ENCODE assay signal across 11 cellular contexts in the genomic region with DNA sequence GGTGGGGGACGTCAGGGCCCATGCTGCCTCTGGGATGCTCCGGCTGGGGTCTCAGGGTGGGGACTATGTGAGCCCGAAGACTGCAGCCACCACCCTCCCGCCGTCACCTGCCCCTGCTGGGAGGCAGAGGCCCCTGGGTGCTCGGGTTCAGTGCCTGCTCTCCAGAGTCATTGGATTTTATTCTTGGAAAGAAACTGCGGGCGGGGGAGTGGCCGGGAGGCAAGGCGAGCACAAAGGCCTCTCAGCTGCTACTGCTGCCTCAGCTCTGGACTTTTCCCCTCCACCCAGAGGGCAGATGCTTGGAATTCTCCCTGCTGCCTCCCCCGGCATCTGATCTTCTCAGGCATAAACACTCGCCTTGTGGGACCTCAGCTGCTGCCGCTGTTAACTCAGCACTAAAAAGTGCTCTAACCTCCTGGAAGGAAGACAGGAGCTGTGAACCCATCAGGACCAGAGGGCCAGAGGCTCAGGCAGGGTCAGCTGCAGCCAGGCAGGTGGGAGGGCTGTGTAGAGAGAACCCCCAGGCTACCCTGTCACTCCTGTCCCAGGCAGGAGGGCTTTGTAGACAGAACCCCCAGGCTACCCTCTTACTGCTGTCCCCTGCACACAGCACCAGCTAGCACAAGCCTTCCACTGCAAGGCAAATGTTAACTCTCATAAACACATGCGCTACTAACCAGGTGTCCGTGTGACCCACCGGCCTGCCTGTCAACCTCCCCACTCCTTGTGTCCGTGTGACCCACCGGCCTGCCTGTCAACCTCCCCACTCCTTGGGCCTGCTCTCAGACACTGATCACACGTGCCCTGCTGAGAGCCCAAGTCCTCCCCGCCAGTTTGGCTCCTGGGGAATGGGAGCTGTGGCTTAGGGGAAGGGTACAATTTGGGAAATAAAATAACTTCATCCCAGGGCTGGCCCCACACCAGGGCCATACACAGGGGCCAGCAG. TPM values are rescaled to one million over a fixed set of nuclear protein-coding genes. Genes with fewer than 3 reads are reported as not detected.
DNase-seq lines count a peak whose midpoint lies in the region; TF ChIP-seq lines count a peak whose summit lies in the region.
"Had no signal": no experiment of that assay in that cellular context is flagged by ENCODE, and none has a peak within 500 bp of the region (broad histone marks: within the 10 kb centered on the region; RNA-seq: fewer than 3 reads in every experiment).

No MANE protein-coding gene starts in this region.

- H3K36me3 ChIP-seq in brain microvascular endothelial cell (replicated peaks) (no peaks in the 10 kb centered on the region), skeletal muscle tissue (ENCODE audit: control insufficient read depth in 3 of 3, insufficient read depth in 3 of 3, low read length in 3 of 3) (no peaks in the 10 kb centered on the region)
- H3K36me3 ChIP-seq: pancreas had no signal

- in situ Hi-C loops in brain microvascular endothelial cell (cut with HindIII; ENCODE audit: low pct_ligation_motif_present, low sequenced_read_pairs), result no loop called here

- H3K27ac ChIP-seq in brain microvascular endothelial cell (no peak overlapping the region), skeletal muscle tissue (ENCODE audit: low read depth, low read length) (peak overlapping the region; percentile 47)
- H3K27ac ChIP-seq: pancreas had no signal

- DNase-seq in HFFc6, result peak; percentile 25
- DNase-seq in brain microvascular endothelial cell, result peak; percentile 63
- DNase-seq in kidney glomerular epithelial cell (lab: John Stamatoyannopoulos, UW), result peak; percentile 91
- DNase-seq in MV-4-11 (lab: John Stamatoyannopoulos, UW), result no peak
- no peak for DNase-seq in LoVo (ENCODE audit: low spot score)
- no peak for DNase-seq in central memory CD4-positive, alpha-beta T cell
- no peak for DNase-seq in activated CD4-positive, alpha-beta T cell treated with anti-CD3 and anti-CD28 coated beads, Interleukin-2, amount 50 U/mL, for 4 hours
- DNase-seq: stimulated activated naive CD4-positive, alpha-beta T cell had no signal

- peaks cover 10% of the 10 kb centered on the region for H3K27me3 ChIP-seq in brain microvascular endothelial cell (replicated peaks)
- H3K27me3 ChIP-seq in skeletal muscle tissue (ENCODE audit: control insufficient read depth in 3 of 3, insufficient read depth in 3 of 3, low read length in 3 of 3), result peaks cover 0 to 9% (median 3%) of the 10 kb centered on the region in 3 donors
- H3K27me3 ChIP-seq: pancreas had no signal

- H3K4me1 ChIP-seq in skeletal muscle tissue (ENCODE audit: control insufficient read depth in 3 of 3, insufficient read depth in 3 of 3, low read length in 3 of 3), result peaks cover 12 to 20% (median 15%) of the 10 kb centered on the region in 3 donors
- H3K4me1 ChIP-seq: pancreas had no signal

- peaks cover 0 to 4% (median 0%) of the 10 kb centered on the region in 3 donors for H3K9me3 ChIP-seq in skeletal muscle tissue (ENCODE audit: control insufficient read depth in 3 of 3, low read length in 3 of 3)
- H3K9me3 ChIP-seq: pancreas had no signal

- H3K4me1 Mint-ChIP-seq in HFFc6 (ENCODE audit: low read depth), result no peaks in the 10 kb centered on the region

- peak overlapping the region in 1 of 3 donors; percentile 45 for H3K9ac ChIP-seq in skeletal muscle tissue (ENCODE audit: low read depth in 1 of 3, low read length in 3 of 3)

- H3K27ac Mint-ChIP-seq in HFFc6, result no peak overlapping the region

- H3K27me3 Mint-ChIP-seq in HFFc6 (ENCODE audit: insufficient read depth), result peaks cover 25% of the 10 kb centered on the region

- H3K4me3 ChIP-seq in brain microvascular endothelial cell (ENCODE audit: low read depth, low read length) (no peak overlapping the region), skeletal muscle tissue (ENCODE audit: low read length in 3 of 3) (no peak overlapping the region)
- H3K4me3 ChIP-seq: pancreas had no signal

- H3K36me3 Mint-ChIP-seq in HFFc6 (ENCODE audit: low read depth), result no peaks in the 10 kb centered on the region

- no peak overlapping the region for H3K4me3 Mint-ChIP-seq in HFFc6

- TF ChIP-seq CTCF in HFFc6 (IDR thresholded peaks at IDR 0.05), result no peak
- TF ChIP-seq CTCF in brain microvascular endothelial cell (IDR thresholded peaks at IDR 0.05; ENCODE audit: low read depth, low read length, missing control alignments), result no peak

- H3K9me3 Mint-ChIP-seq in HFFc6, result peaks cover 13% of the 10 kb centered on the region; the same call in 1 of the 2 replicates

RNA-seq across cellular contexts. Expression of gene FRMD1, which starts 9.4 kb away (rescaled TPM):
- not detected for total RNA-seq in HFFc6 (2021; fragmentation: NEBNext Ultra II Directional; extraction: Animal tissue kit (Norgen Biotek cat#: 25700))
- total RNA-seq in skeletal muscle tissue, result not detected
- total RNA-seq: MCF 10A, pancreas had no signal

Comparison
In these comparisons a context has a peak if more than half of its experiments do, and no peak if none do; other contexts are left out.
1. DNase-seq: peak in HFFc6 (single experiment), brain microvascular endothelial cell (single experiment) and kidney glomerular epithelial cell (single experiment); none in MV-4-11 (single experiment), LoVo (single experiment), central memory CD4-positive, alpha-beta T cell (single experiment) and activated CD4-positive, alpha-beta T cell treated with anti-CD3 and anti-CD28 coated beads, Interleukin-2, amount 50 U/mL, for 4 hours (0 of 2).